ENCODE assay signal across 21 cellular contexts in genomic region chr5:11324521-11325289, GRCh38.
DNase-seq lines count a peak whose midpoint lies in the region; ATAC-seq and TF ChIP-seq lines count a peak whose summit lies in the region.
"Had no signal": no experiment of that assay in that cellular context is flagged by ENCODE, and none has a peak within 500 bp of the region (broad histone marks: within the 10 kb centered on the region; RNA-seq: fewer than 3 reads in every experiment).

No MANE protein-coding gene starts in this region.

- H3K9me3 ChIP-seq in breast epithelium (no peaks in the 10 kb centered on the region), neuronal stem cell (replicated peaks in 1 of 2; ENCODE audit: control insufficient read depth in 2 of 2, insufficient read depth in 1 of 2, low read depth in 1 of 2, low read length in 2 of 2) (peaks cover 0 to 11% of the 10 kb centered on the region in 2 donors)
- H3K9me3 ChIP-seq: heart left ventricle had no signal

- ATAC-seq in GM21529 (IDR thresholded peaks at IDR 0.05; ENCODE audit: unreplicated experiment), result no peak

- H2BK120ac ChIP-seq in neuronal stem cell (ENCODE audit: low read depth, low read length), result no peak overlapping the region

- no peak overlapping the region for H2BK5ac ChIP-seq in neuronal stem cell (ENCODE audit: low read length)

- no peak overlapping the region for H3K9ac ChIP-seq in neuronal stem cell (ENCODE audit: low read depth, low read length, poor library complexity)

- intact Hi-C loops in breast epithelium (cut with DNase I; ENCODE audit: low total_unique reads), result no loop called here
- intact Hi-C loops in activated CD4-positive, alpha-beta T cell treated with anti-CD3 and anti-CD28 coated beads, Interleukin-2, amount 10 ng/mL, durations not matched to agents 24 days and 14 days (cut with micrococcal nuclease), result no loop called here

- no peaks in the 10 kb centered on the region for H3K27me3 ChIP-seq in breast epithelium
- no peaks in the 10 kb centered on the region for H3K27me3 ChIP-seq in neuronal stem cell (ENCODE audit: control insufficient read depth in 3 of 3, insufficient read depth in 3 of 3, low read depth in 1 of 3, low read length in 3 of 3)
- H3K27me3 ChIP-seq: heart left ventricle had no signal

- DNase-seq in Ammon's horn (ENCODE audit: low spot score), result peak; percentile 72
- no peak for DNase-seq in breast epithelium (ENCODE audit: low spot score in 2 of 2)
- DNase-seq in hippocampal formation (lab: John Stamatoyannopoulos, UW), result peak; percentile 33 to 34
- DNase-seq in pons (ENCODE audit: low spot score), result peak; percentile 76
- DNase-seq in activated CD4-positive, alpha-beta T cell treated with anti-CD3 and anti-CD28 coated beads, Interleukin-2, amount 10 ng/mL, durations not matched to agents 24 days and 14 days, result no peak
- DNase-seq in neuronal stem cell (ENCODE audit: low spot score), result no peak
- no peak for DNase-seq in NCI-H510A treated with DMSO at 0.1 percent for 48 hours (lab: John Stamatoyannopoulos, UW)
- DNase-seq: ACHN; activated CD4-positive, alpha-beta T cell treated with anti-CD3 and anti-CD28 coated beads, Interleukin-2, amount 10 ng/mL, durations not matched to agents 7 days and 5 days; activated CD8-positive, alpha-beta memory T cell treated with anti-CD3 and anti-CD28 coated beads, Interleukin-2, amount 50 U/mL, for 48 hours; activated naive CD4-positive, alpha-beta T cell; CD4-positive, CD25-positive, alpha-beta regulatory T cell; DMS53; H7; heart left ventricle; KG1; NCI-H1105 treated with DMSO at 0.1 percent for 48 hours; stimulated activated naive CD4-positive, alpha-beta T cell; SW 1271 had no signal

- H3K36me3 ChIP-seq in breast epithelium (no peaks in the 10 kb centered on the region), neuronal stem cell (replicated peaks in 1 of 2; ENCODE audit: control insufficient read depth in 2 of 2, insufficient read depth in 2 of 2, low read length in 2 of 2) (no peaks in the 10 kb centered on the region)
- H3K36me3 ChIP-seq: heart left ventricle had no signal

- H3K4me2 ChIP-seq in neuronal stem cell (ENCODE audit: insufficient read depth, low read length, poor library complexity, severe bottlenecking), result no peak overlapping the region

- no peak overlapping the region for H3K27ac Mint-ChIP-seq in activated CD4-positive, alpha-beta T cell treated with anti-CD3 and anti-CD28 coated beads, Interleukin-2, amount 10 ng/mL, durations not matched to agents 24 days and 14 days
- H3K27ac Mint-ChIP-seq: activated CD4-positive, alpha-beta T cell treated with anti-CD3 and anti-CD28 coated beads, Interleukin-2, amount 10 ng/mL, durations not matched to agents 7 days and 5 days; CD4-positive, CD25-positive, alpha-beta regulatory T cell had no signal

- H3K4ac ChIP-seq in neuronal stem cell (ENCODE audit: low read length), result no peak overlapping the region

- H3K27ac ChIP-seq in breast epithelium, result peak overlapping the region; percentile 53 to 70
- H3K27ac ChIP-seq in neuronal stem cell (replicated peaks; ENCODE audit: low read length), result no peak overlapping the region
- H3K27ac ChIP-seq: RWPE1 had no signal

- H2BK12ac ChIP-seq in neuronal stem cell (ENCODE audit: low read length), result no peak overlapping the region

- H3K14ac ChIP-seq in neuronal stem cell (ENCODE audit: low read length), result no peak overlapping the region

- no peaks in the 10 kb centered on the region for H3K36me3 Mint-ChIP-seq in activated CD4-positive, alpha-beta T cell treated with anti-CD3 and anti-CD28 coated beads, Interleukin-2, amount 10 ng/mL, durations not matched to agents 24 days and 14 days (ENCODE audit: low read depth)
- H3K36me3 Mint-ChIP-seq: CD4-positive, CD25-positive, alpha-beta regulatory T cell had no signal

- H2AFZ ChIP-seq in neuronal stem cell (ENCODE audit: low read length), result no peak overlapping the region

- H3K79me1 ChIP-seq in neuronal stem cell (ENCODE audit: low read depth, low read length), result no peaks in the 10 kb centered on the region

- H3K18ac ChIP-seq in neuronal stem cell (ENCODE audit: low read length), result no peak overlapping the region

- no peak overlapping the region for H3K4me3 ChIP-seq in breast epithelium
- H3K4me3 ChIP-seq in neuronal stem cell (ENCODE audit: low read length in 2 of 2), result peak overlapping the region in 1 of 2 donors; percentile 63
- H3K4me3 ChIP-seq: heart left ventricle had no signal

- no peak overlapping the region for H2AK5ac ChIP-seq in neuronal stem cell (ENCODE audit: low read depth, low read length)

- H3K27me3 Mint-ChIP-seq in activated CD4-positive, alpha-beta T cell treated with anti-CD3 and anti-CD28 coated beads, Interleukin-2, amount 10 ng/mL, durations not matched to agents 24 days and 14 days, result no peaks in the 10 kb centered on the region
- H3K27me3 Mint-ChIP-seq: activated CD4-positive, alpha-beta T cell treated with anti-CD3 and anti-CD28 coated beads, Interleukin-2, amount 10 ng/mL, durations not matched to agents 7 days and 5 days; CD4-positive, CD25-positive, alpha-beta regulatory T cell had no signal

- no peak overlapping the region for H2BK15ac ChIP-seq in neuronal stem cell (ENCODE audit: low read length)

- no peaks in the 10 kb centered on the region for H3K9me3 Mint-ChIP-seq in activated CD4-positive, alpha-beta T cell treated with anti-CD3 and anti-CD28 coated beads, Interleukin-2, amount 10 ng/mL, durations not matched to agents 24 days and 14 days
- H3K9me3 Mint-ChIP-seq: activated CD4-positive, alpha-beta T cell treated with anti-CD3 and anti-CD28 coated beads, Interleukin-2, amount 10 ng/mL, durations not matched to agents 7 days and 5 days had no signal

- no peak for TF ChIP-seq POLR2A in breast epithelium (IDR thresholded peaks at IDR 0.05)

- no peak overlapping the region for H4K8ac ChIP-seq in neuronal stem cell (ENCODE audit: low read depth, low read length)

- WGBS in neuronal stem cell (ENCODE audit: extremely low coverage in 2 of 2, insufficient read length in 2 of 2, insufficient replicate concordance in 1 of 2), 2 donors, result no CpG with 5 or more reads among the region's 5 CpGs

- H3K4me1 ChIP-seq in breast epithelium (no peaks in the 10 kb centered on the region), neuronal stem cell (ENCODE audit: control insufficient read depth in 2 of 2, insufficient read depth in 1 of 2, low read depth in 1 of 2, low read length in 2 of 2) (peaks cover 12 to 39% of the 10 kb centered on the region in 2 donors)

- no peak for TF ChIP-seq CTCF in breast epithelium (IDR thresholded peaks at IDR 0.05)

- no peak overlapping the region for H3K4me3 Mint-ChIP-seq in activated CD4-positive, alpha-beta T cell treated with anti-CD3 and anti-CD28 coated beads, Interleukin-2, amount 10 ng/mL, durations not matched to agents 24 days and 14 days
- H3K4me3 Mint-ChIP-seq: activated CD4-positive, alpha-beta T cell treated with anti-CD3 and anti-CD28 coated beads, Interleukin-2, amount 10 ng/mL, durations not matched to agents 7 days and 5 days; CD4-positive, CD25-positive, alpha-beta regulatory T cell had no signal

- no peak overlapping the region for H4K91ac ChIP-seq in neuronal stem cell (ENCODE audit: low read depth, low read length, poor library complexity)

- H3K23ac ChIP-seq in neuronal stem cell (ENCODE audit: low read depth, low read length, poor library complexity), result no peak overlapping the region

- no peaks in the 10 kb centered on the region for H3K4me1 Mint-ChIP-seq in activated CD4-positive, alpha-beta T cell treated with anti-CD3 and anti-CD28 coated beads, Interleukin-2, amount 10 ng/mL, durations not matched to agents 24 days and 14 days
- H3K4me1 Mint-ChIP-seq: activated CD4-positive, alpha-beta T cell treated with anti-CD3 and anti-CD28 coated beads, Interleukin-2, amount 10 ng/mL, durations not matched to agents 7 days and 5 days; CD4-positive, CD25-positive, alpha-beta regulatory T cell had no signal

Comparison
In these comparisons a context has a peak if more than half of its experiments do, and no peak if none do; other contexts are left out.
1. DNase-seq: peak in Ammon's horn (single experiment), hippocampal formation (2 of 2) and pons (single experiment); none in breast epithelium (0 of 2), activated CD4-positive, alpha-beta T cell treated with anti-CD3 and anti-CD28 coated beads, Interleukin-2, amount 10 ng/mL, durations not matched to agents 24 days and 14 days (single experiment), neuronal stem cell (single experiment) and NCI-H510A treated with DMSO at 0.1 percent for 48 hours (single experiment).